Comparison of ENCODE assay signal across 8 cellular contexts in genomic region chr7:158587425-158588084, GRCh38. TPM values are rescaled to one million over a fixed set of nuclear protein-coding genes. Genes with fewer than 3 reads are reported as not detected.
DNase-seq lines count a peak whose midpoint lies in the region; ATAC-seq and TF ChIP-seq lines count a peak whose summit lies in the region.

Gene PTPRN2 (minus strand): TSS chr7:158587823.

- no peak for TF ChIP-seq EP300 in upper lobe of left lung (IDR thresholded peaks at IDR 0.05)

- H3K36me3 ChIP-seq in upper lobe of left lung: no peaks in the 10 kb centered on the region

- peak; percentile 46 for ATAC-seq in HG03175 (IDR thresholded peaks at IDR 0.05; ENCODE audit: unreplicated experiment)
- ATAC-seq in Right ventricle myocardium inferior: peak; percentile 92
- peak; percentile 80 to 93 for ATAC-seq in upper lobe of left lung (ENCODE audit: low FRiP score in 2 of 2)

- no peak for TF ChIP-seq POLR2A in upper lobe of left lung (IDR thresholded peaks at IDR 0.05)

- TF ChIP-seq CTCF in GM13977 (IDR thresholded peaks at IDR 0.05; ENCODE audit: extremely low read depth, insufficient read depth, missing control alignments) (no peak), upper lobe of left lung (IDR thresholded peaks at IDR 0.05) (no peak)

- no CpG with 5 or more reads among the region's 94 CpGs for WGBS in upper lobe of left lung, 2 donors

- peak within 1 kb of the TSS in 3 of 4 donors; percentile 41 to 49 (median 47) for H3K4me3 ChIP-seq in upper lobe of left lung

- intact Hi-C loops in Right ventricle myocardium inferior (cut with DNase I): no loop called here
- intact Hi-C loops in posterior cingulate gyrus (cut with DNase I): no loop called here

- peaks cover 14 to 26% (median 20%) of the 10 kb centered on the region in 4 donors for H3K4me1 ChIP-seq in upper lobe of left lung

- peaks cover 0 to 18% (median 10%) of the 10 kb centered on the region in 4 donors for H3K27me3 ChIP-seq in upper lobe of left lung

- DNase-seq in GM13977 (ENCODE audit: low spot score) (peak; percentile 86), SK-MEL-5 (ENCODE audit: low read depth, low spot score) (peak; percentile 55), Right ventricle myocardium inferior (ENCODE audit: missing footprints) (peak; percentile 76), posterior cingulate gyrus (peak; percentile 38 to 94 (median 66)), upper lobe of left lung (peak; percentile 60 to 94), NCI-H524 treated with DMSO at 0.1 percent for 48 hours (lab: John Stamatoyannopoulos, UW) (no peak)
- DNase-seq in activated naive CD4-positive, alpha-beta T cell treated with anti-CD3 and anti-CD28 coated beads, Interleukin-2, amount 50 U/mL, for 16 hours: peak; percentile 35

- H3K9me3 ChIP-seq in upper lobe of left lung: no peaks in the 10 kb centered on the region

- H3K27ac ChIP-seq in upper lobe of left lung: no peak within 1 kb of the TSS

- in situ Hi-C loops in GM13977 (cut with MboI; ENCODE audit: low pct_unique_long_range_greater_than_20kb, low sequenced_read_pairs, unreplicated experiment) (no loop called here), SK-MEL-5 (cut with HindIII; ENCODE audit: low pct_unique_long_range_greater_than_20kb, low sequenced_read_pairs) (no loop called here)

RNA-seq across cellular contexts. Expression of gene PTPRN2, which starts in this region (rescaled TPM):
- 0.16 TPM in 1 of 2 replicates, not detected in the other for total RNA-seq in SK-MEL-5 (2014; rRNA removed; shearing (Covaris generic))
- polyA plus RNA-seq in SK-MEL-5 (2015; cell fraction: cytosol; rRNA removed): 0.05 and 0.10 TPM in 2 replicates
- polyA plus RNA-seq in SK-MEL-5 (2015; cell fraction: nucleus; rRNA removed): not detected in 2 replicates
- 1.6 TPM for total RNA-seq in Right ventricle myocardium inferior
- total RNA-seq in upper lobe of left lung: 1 to 10 TPM; 3.3 to 7.9 (median 5.2) TPM

Comparison
In these comparisons a context has a peak if more than half of its experiments do, and no peak if none do; other contexts are left out.
1. Peak in DNase-seq in SK-MEL-5; RNA of the gene not detected or under 1 TPM.